ENCODE assay signal across 12 cellular contexts in the genomic region with DNA sequence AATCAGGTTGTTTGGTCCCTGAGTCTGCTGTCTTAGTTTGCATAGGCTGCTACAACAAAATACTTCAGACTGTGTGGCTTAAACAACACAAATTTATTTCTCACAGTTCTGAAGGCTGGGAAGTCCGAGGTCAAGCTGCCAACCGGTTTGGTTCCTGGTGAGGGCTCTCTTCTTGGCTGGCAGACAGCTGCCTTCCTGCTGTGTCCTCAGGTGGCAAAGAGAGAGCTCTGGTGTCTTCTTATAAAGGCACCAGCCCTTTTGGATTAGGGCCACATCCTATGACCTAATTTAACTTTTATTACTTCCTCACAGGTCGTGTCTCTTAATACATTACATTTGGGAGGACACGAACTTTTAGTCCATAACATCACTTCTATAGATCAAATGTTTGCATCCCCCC.
DNase-seq lines count a peak whose midpoint lies in the region; ATAC-seq and TF ChIP-seq lines count a peak whose summit lies in the region.
"Had no signal": no experiment of that assay in that cellular context is flagged by ENCODE, and none has a peak within 500 bp of the region (broad histone marks: within the 10 kb centered on the region; RNA-seq: fewer than 3 reads in every experiment).

No MANE protein-coding gene starts in this region.

- no peaks in the 10 kb centered on the region for H4K20me1 ChIP-seq in PC-3 (ENCODE audit: low read length)
- H4K20me1 ChIP-seq: BLaER1 treated with 17β-estradiol and CSF1 and Interleukin-3, amounts not matched to agents 10 nM and 100 nM had no signal

- CTCF ChIA-PET in activated CD8-positive, alpha-beta memory T cell treated with anti-CD3 and anti-CD28 coated beads, Interleukin-2, amount 10 ng/mL, durations not matched to agents 7 days and 5 days (lab: Charles Lee): interaction anchor here (1.2 to 1.4 kb wide), 2 partner anchors 25 to 244 kb away, joined by 3 read pairs; partner anchors contain the start of gene PLXNA2
- CTCF ChIA-PET in PC-3 (lab: Charles Lee): no interaction called here

- no peak for ATAC-seq in activated CD8-positive, alpha-beta memory T cell treated with anti-CD3 and anti-CD28 coated beads, Interleukin-2, amount 10 ng/mL, durations not matched to agents 7 days and 5 days
- ATAC-seq in PC-3 (peak; percentile 52; the same call in 1 of the 2 replicates), left lobe of liver (no peak)
- ATAC-seq: CD8-positive, alpha-beta T cell had no signal

- no peak overlapping the region for H3K9ac ChIP-seq in PC-3 (ENCODE audit: low read length)
- H3K9ac ChIP-seq: BLaER1 treated with 17β-estradiol and CSF1 and Interleukin-3, amounts not matched to agents 10 nM and 100 nM; GM23248 had no signal

- no peaks in the 10 kb centered on the region for H3K4me1 ChIP-seq in PC-3 (ENCODE audit: insufficient read depth, low read length)
- H3K4me1 ChIP-seq: HAP-1 had no signal

- H3K4me2 ChIP-seq in PC-3 (ENCODE audit: low read length): no peak overlapping the region
- H3K4me2 ChIP-seq: BLaER1 treated with 17β-estradiol and CSF1 and Interleukin-3, amounts not matched to agents 10 nM and 100 nM had no signal

- no peaks in the 10 kb centered on the region for H3K27me3 ChIP-seq in PC-3 (ENCODE audit: low read length)
- H3K27me3 ChIP-seq: BLaER1 treated with 17β-estradiol and CSF1 and Interleukin-3, amounts not matched to agents 10 nM and 100 nM had no signal

- H2AFZ ChIP-seq in PC-3 (ENCODE audit: low read length): no peak overlapping the region
- H2AFZ ChIP-seq: GM23248 had no signal

- no peak overlapping the region for H3K27ac Mint-ChIP-seq in activated CD8-positive, alpha-beta memory T cell treated with anti-CD3 and anti-CD28 coated beads, Interleukin-2, amount 10 ng/mL, durations not matched to agents 7 days and 5 days
- H3K27ac Mint-ChIP-seq: B cell; CD8-positive, alpha-beta T cell had no signal

- H3K4me1 Mint-ChIP-seq in activated CD8-positive, alpha-beta memory T cell treated with anti-CD3 and anti-CD28 coated beads, Interleukin-2, amount 10 ng/mL, durations not matched to agents 7 days and 5 days: no peaks in the 10 kb centered on the region
- H3K4me1 Mint-ChIP-seq: B cell had no signal

- H3K36me3 Mint-ChIP-seq in activated CD8-positive, alpha-beta memory T cell treated with anti-CD3 and anti-CD28 coated beads, Interleukin-2, amount 10 ng/mL, durations not matched to agents 7 days and 5 days: no peaks in the 10 kb centered on the region
- H3K36me3 Mint-ChIP-seq: CD8-positive, alpha-beta T cell had no signal

- no peaks in the 10 kb centered on the region for H3K9me2 ChIP-seq in PC-3 (replicated peaks; ENCODE audit: low read length)

- no TSS peak for BruUV-seq in PC-3 (replicated peaks; lab: Mats Ljungman, UMichigan)

- H3F3A ChIP-seq in PC-3 (ENCODE audit: low read length, unreplicated experiment): no peaks in the 10 kb centered on the region

- H3K9me3 ChIP-seq in PC-3 (ENCODE audit: low read length): no peaks in the 10 kb centered on the region
- H3K9me3 ChIP-seq: HAP-1 had no signal

- DNase-seq in activated CD8-positive, alpha-beta memory T cell treated with anti-CD3 and anti-CD28 coated beads, Interleukin-2, amount 10 ng/mL, durations not matched to agents 7 days and 5 days: peak; percentile 0
- DNase-seq in activated CD8-positive, alpha-beta memory T cell treated with anti-CD3 and anti-CD28 coated beads, Interleukin-2, amount 50 U/mL, for 4 hours: no peak
- peak; percentile 30 for DNase-seq in PC-3
- DNase-seq in left lobe of liver (ENCODE audit: low spot score): peak; percentile 10
- DNase-seq in glomerular visceral epithelial cell (ENCODE audit: extremely low spot score): no peak
- DNase-seq in NCI-H82 (lab: John Stamatoyannopoulos, UW): no peak
- DNase-seq: Calu3; CD8-positive, alpha-beta T cell; GM23248 had no signal

- H3K27me3 Mint-ChIP-seq in activated CD8-positive, alpha-beta memory T cell treated with anti-CD3 and anti-CD28 coated beads, Interleukin-2, amount 10 ng/mL, durations not matched to agents 7 days and 5 days: peaks cover 5% of the 10 kb centered on the region

- no peaks in the 10 kb centered on the region for H3K79me2 ChIP-seq in PC-3 (ENCODE audit: low read length)

- H3K36me3 ChIP-seq in PC-3 (ENCODE audit: low read depth, low read length): no peaks in the 10 kb centered on the region
- H3K36me3 ChIP-seq: BLaER1 treated with 17β-estradiol and CSF1 and Interleukin-3, amounts not matched to agents 10 nM and 100 nM; HAP-1 had no signal

- POLR2A ChIA-PET in PC-3 (lab: Charles Lee; ENCODE audit: unreplicated experiment): no interaction called here

- H3K4me3 Mint-ChIP-seq in activated CD8-positive, alpha-beta memory T cell treated with anti-CD3 and anti-CD28 coated beads, Interleukin-2, amount 10 ng/mL, durations not matched to agents 7 days and 5 days: no peak overlapping the region
- H3K4me3 Mint-ChIP-seq: B cell; CD8-positive, alpha-beta T cell had no signal

- no peak overlapping the region for H3K4me3 ChIP-seq in PC-3 (ENCODE audit: low read length)
- H3K4me3 ChIP-seq: BLaER1 treated with 17β-estradiol and CSF1 and Interleukin-3, amounts not matched to agents 10 nM and 100 nM; GM23248; HAP-1 had no signal

- no peak for TF ChIP-seq CTCF in PC-3 (conservative IDR thresholded peaks at IDR 0.05; ENCODE audit: low read depth, low read length)

- H3K9me3 Mint-ChIP-seq in activated CD8-positive, alpha-beta memory T cell treated with anti-CD3 and anti-CD28 coated beads, Interleukin-2, amount 10 ng/mL, durations not matched to agents 7 days and 5 days (ENCODE audit: low read depth): no peaks in the 10 kb centered on the region
- H3K9me3 Mint-ChIP-seq: CD8-positive, alpha-beta T cell had no signal

- H3K27ac ChIP-seq in PC-3 (ENCODE audit: low read length): no peak overlapping the region
- H3K27ac ChIP-seq: BLaER1 treated with 17β-estradiol and CSF1 and Interleukin-3, amounts not matched to agents 10 nM and 100 nM; GM23248 had no signal

- intact Hi-C loops in PC-3 (cut with micrococcal nuclease): no loop called here

Comparison
In these comparisons a context has a peak if more than half of its experiments do, and no peak if none do; other contexts are left out.
1. DNase-seq: peak in activated CD8-positive, alpha-beta memory T cell treated with anti-CD3 and anti-CD28 coated beads, Interleukin-2, amount 10 ng/mL, durations not matched to agents 7 days and 5 days (single experiment), PC-3 (single experiment) and left lobe of liver (single experiment); none in activated CD8-positive, alpha-beta memory T cell treated with anti-CD3 and anti-CD28 coated beads, Interleukin-2, amount 50 U/mL, for 4 hours (single experiment), glomerular visceral epithelial cell (single experiment) and NCI-H82 (single experiment).